In genomic region chr6:128216917-128217316, GRCh38 we compare ENCODE assay signal across 6 cellular contexts.
"Had no signal": no experiment of that assay in that cellular context is flagged by ENCODE, and none has a peak within 500 bp of the region (broad histone marks: within the 10 kb centered on the region; RNA-seq: fewer than 3 reads in every experiment).

No MANE protein-coding gene starts in this region.

- H3K27ac ChIP-seq: HL-60 had no signal

- FAIRE-seq: HepG2, HTR-8/SVneo, K562 had no signal

- DNase-seq: IMR-90, KBM-7 had no signal

- ATAC-seq: HepG2, K562 had no signal

- H3K4me3 ChIP-seq: K562 had no signal
